In genomic region chr19:36973844-36974195, GRCh38 we compare ENCODE assay signal across 9 cellular contexts. TPM values are rescaled to one million over a fixed set of nuclear protein-coding genes. Genes with fewer than 3 reads are reported as not detected.
DNase-seq lines count a peak whose midpoint lies in the region.
"Had no signal": no experiment of that assay in that cellular context is flagged by ENCODE, and none has a peak within 500 bp of the region (broad histone marks: within the 10 kb centered on the region; RNA-seq: fewer than 3 reads in every experiment).

No MANE protein-coding gene starts in this region.

- peaks cover 21% of the 10 kb centered on the region for H3K36me3 Mint-ChIP-seq in activated CD4-positive, alpha-beta T cell treated with anti-CD3 and anti-CD28 coated beads, Interleukin-2, amount 10 ng/mL, durations not matched to agents 7 days and 5 days (ENCODE audit: low read depth)
- H3K36me3 Mint-ChIP-seq in activated naive CD8-positive, alpha-beta T cell = peaks cover 31% of the 10 kb centered on the region

- CTCF ChIA-PET in activated CD4-positive, alpha-beta T cell treated with anti-CD3 and anti-CD28 coated beads, Interleukin-2, amount 10 ng/mL, durations not matched to agents 7 days and 5 days (lab: Charles Lee) = interaction anchor here (0.5 to 2.0 kb wide), 8 partner anchors 8 to 621 kb away, joined by 3 to 11 read pairs (median 4); partner anchors contain the start of genes ZNF345, ZNF540 and ZNF571

- H3K27ac Mint-ChIP-seq in activated CD4-positive, alpha-beta T cell treated with anti-CD3 and anti-CD28 coated beads, Interleukin-2, amount 10 ng/mL, durations not matched to agents 7 days and 5 days = peak overlapping the region; percentile 92
- H3K27ac Mint-ChIP-seq in activated naive CD8-positive, alpha-beta T cell = peak overlapping the region; percentile 91

- H3K4me3 Mint-ChIP-seq in activated CD4-positive, alpha-beta T cell treated with anti-CD3 and anti-CD28 coated beads, Interleukin-2, amount 10 ng/mL, durations not matched to agents 7 days and 5 days = peak overlapping the region; percentile 78
- H3K4me3 Mint-ChIP-seq in activated naive CD8-positive, alpha-beta T cell = peak overlapping the region; percentile 99

- no peak for DNase-seq in activated CD4-positive, alpha-beta T cell treated with anti-CD3 and anti-CD28 coated beads, Interleukin-2, amount 10 ng/mL, durations not matched to agents 7 days and 5 days
- no peak for DNase-seq in activated CD4-positive, alpha-beta T cell treated with anti-CD3 and anti-CD28 coated beads, Interleukin-2, amount 50 U/mL, for 48 hours
- peak; percentile 21 for DNase-seq in iPS-NIHi7 (ENCODE audit: extremely low spot score)
- peak; percentile 6 for DNase-seq in superior temporal gyrus (ENCODE audit: extremely low spot score)
- no peak for DNase-seq in NCI-H2029 treated with DMSO at 0.1 percent for 48 hours (lab: John Stamatoyannopoulos, UW)
- DNase-seq in DMS 273 treated with DMSO at 0.1 percent for 48 hours (lab: John Stamatoyannopoulos, UW) = no peak
- no peak for DNase-seq in NCI-H82 (lab: John Stamatoyannopoulos, UW)
- DNase-seq: NCI-H1048 had no signal

- no peaks in the 10 kb centered on the region for H3K27me3 Mint-ChIP-seq in activated CD4-positive, alpha-beta T cell treated with anti-CD3 and anti-CD28 coated beads, Interleukin-2, amount 10 ng/mL, durations not matched to agents 7 days and 5 days
- no peaks in the 10 kb centered on the region for H3K27me3 Mint-ChIP-seq in activated naive CD8-positive, alpha-beta T cell

- peaks cover 11% of the 10 kb centered on the region for H3K4me1 Mint-ChIP-seq in activated CD4-positive, alpha-beta T cell treated with anti-CD3 and anti-CD28 coated beads, Interleukin-2, amount 10 ng/mL, durations not matched to agents 7 days and 5 days
- peaks cover 21% of the 10 kb centered on the region for H3K4me1 Mint-ChIP-seq in activated naive CD8-positive, alpha-beta T cell (ENCODE audit: low read depth)

- peaks cover 19% of the 10 kb centered on the region for H3K9me3 Mint-ChIP-seq in activated CD4-positive, alpha-beta T cell treated with anti-CD3 and anti-CD28 coated beads, Interleukin-2, amount 10 ng/mL, durations not matched to agents 7 days and 5 days
- peaks cover 14% of the 10 kb centered on the region for H3K9me3 Mint-ChIP-seq in activated naive CD8-positive, alpha-beta T cell (ENCODE audit: low read depth)

- POLR2A ChIA-PET in activated CD4-positive, alpha-beta T cell treated with anti-CD3 and anti-CD28 coated beads, Interleukin-2, amount 10 ng/mL, durations not matched to agents 7 days and 5 days (lab: Charles Lee) = no interaction called here

RNA-seq across cellular contexts. Expression of gene ZNF568, which starts 57.7 kb away (rescaled TPM):
- total RNA-seq in activated CD4-positive, alpha-beta T cell treated with anti-CD3 and anti-CD28 coated beads, Interleukin-2, amount 10 ng/mL, durations not matched to agents 7 days and 5 days = 1 to 10 TPM; 6.2 to 6.8 TPM

RNA-seq across cellular contexts. Expression of gene ZNF829, which starts 57.7 kb away (rescaled TPM):
- 1 to 10 TPM; 7.3 to 7.6 TPM for total RNA-seq in activated CD4-positive, alpha-beta T cell treated with anti-CD3 and anti-CD28 coated beads, Interleukin-2, amount 10 ng/mL, durations not matched to agents 7 days and 5 days

Comparison
In these comparisons a context has a peak if more than half of its experiments do, and no peak if none do; other contexts are left out.
1. DNase-seq: peak in iPS-NIHi7 (single experiment) and superior temporal gyrus (single experiment); none in activated CD4-positive, alpha-beta T cell treated with anti-CD3 and anti-CD28 coated beads, Interleukin-2, amount 10 ng/mL, durations not matched to agents 7 days and 5 days (single experiment), activated CD4-positive, alpha-beta T cell treated with anti-CD3 and anti-CD28 coated beads, Interleukin-2, amount 50 U/mL, for 48 hours (0 of 2), NCI-H2029 treated with DMSO at 0.1 percent for 48 hours (single experiment), DMS 273 treated with DMSO at 0.1 percent for 48 hours (single experiment) and NCI-H82 (single experiment).